In the genomic region with DNA sequence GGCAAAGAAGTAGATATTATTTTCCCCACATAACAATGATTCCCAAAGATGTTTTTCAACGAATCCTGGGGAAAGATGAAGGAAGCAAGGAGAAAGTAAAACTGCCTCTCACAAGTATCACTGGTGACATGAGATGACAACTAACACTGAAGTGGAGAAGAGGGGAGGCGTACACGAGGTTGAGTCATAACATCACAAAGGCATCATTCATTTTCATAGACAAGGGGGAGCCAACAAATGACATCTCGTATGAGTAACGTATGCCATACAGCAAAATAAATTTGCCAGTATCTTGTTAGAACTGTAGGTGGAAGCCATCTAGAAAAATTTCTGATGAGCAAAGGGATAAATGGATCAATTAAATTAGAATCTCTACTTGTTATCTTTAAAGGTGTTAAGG, we compare ENCODE assay signal across 11 cellular contexts. TPM values are rescaled to one million over a fixed set of nuclear protein-coding genes. Genes with fewer than 3 reads are reported as not detected.
A peak's percentile ranks its signal among the peaks of the same experiment; 100 is the strongest.
DNase-seq lines count a peak whose midpoint lies in the region; ATAC-seq and TF ChIP-seq lines count a peak whose summit lies in the region.
"Had no signal": no experiment of that assay in that cellular context is flagged by ENCODE, and none has a peak within 500 bp of the region (broad histone marks: within the 10 kb centered on the region; RNA-seq: fewer than 3 reads in every experiment).

No MANE protein-coding gene starts in this region.

- H3K4me2 ChIP-seq in SK-N-SH (no peak overlapping the region), neural progenitor cell (no peak overlapping the region)

- H3K27me3 Mint-ChIP-seq in activated T-cell treated with anti-CD3 and anti-CD28 coated beads, Interleukin-2, amount 50 U/mL, for 24 hours = no peaks in the 10 kb centered on the region
- H3K27me3 Mint-ChIP-seq in neural crest cell (ENCODE audit: low read depth) = no peaks in the 10 kb centered on the region
- H3K27me3 Mint-ChIP-seq in neural progenitor cell (ENCODE audit: insufficient read depth, low read depth) = no peaks in the 10 kb centered on the region
- H3K27me3 Mint-ChIP-seq: activated B cell treated with CpG ODN at 0.5 μM for 24 hours had no signal

- 0 out of 4 replicates have a peak, but pooled peaks of 1 of the 2 experiments have one; percentile 21 for TF ChIP-seq EP300 in SK-N-SH (IDR thresholded peaks at IDR 0.05; ENCODE audit: borderline replicate concordance in 1 of 2, low read depth in 1 of 2, low read length in 1 of 2)

- H3K4me3 ChIP-seq in HEK293 (ENCODE audit: low read depth, low read length) (no peak overlapping the region), SK-N-SH (ENCODE audit: low read depth in 2 of 2, low read length in 1 of 2) (no peak overlapping the region), neural progenitor cell (no peak overlapping the region)

- no peaks in the 10 kb centered on the region for H4K20me1 ChIP-seq in SK-N-SH (ENCODE audit: insufficient read depth)
- H4K20me1 ChIP-seq in neural progenitor cell (ENCODE audit: low read depth) = no peaks in the 10 kb centered on the region

- H3K9ac ChIP-seq in SK-N-SH (no peak overlapping the region), neural progenitor cell (no peak overlapping the region)

- 45% methylated on average over 5 of the region's 5 CpGs for WGBS in SK-N-SH (ENCODE audit: low lambda C conversion rate)

- H3K9me3 Mint-ChIP-seq in activated T-cell treated with anti-CD3 and anti-CD28 coated beads, Interleukin-2, amount 50 U/mL, for 24 hours = no peaks in the 10 kb centered on the region
- H3K9me3 Mint-ChIP-seq in neural crest cell (no peaks in the 10 kb centered on the region), neural progenitor cell (no peaks in the 10 kb centered on the region)
- H3K9me3 Mint-ChIP-seq: activated B cell treated with CpG ODN at 0.5 μM for 24 hours had no signal

- no peak overlapping the region for H2AFZ ChIP-seq in SK-N-SH (ENCODE audit: low read depth)
- no peak overlapping the region for H2AFZ ChIP-seq in neural progenitor cell (replicated peaks)

- H3K27ac ChIP-seq in HEK293 (ENCODE audit: extremely low read depth, low read depth, low read length) (no peak overlapping the region), SK-N-SH (ENCODE audit: low read depth in 2 of 2, low read length in 1 of 2) (peak overlapping the region in 1 of 2 experiments; percentile 45; a peak in 2 of 4 replicates), neural progenitor cell (no peak overlapping the region)

- H3K79me2 ChIP-seq in SK-N-SH (ENCODE audit: insufficient read depth) (no peaks in the 10 kb centered on the region), neural progenitor cell (ENCODE audit: low read depth) (no peaks in the 10 kb centered on the region)

- no peak for ATAC-seq in GM18498 (IDR thresholded peaks at IDR 0.05; ENCODE audit: unreplicated experiment)

- POLR2A ChIA-PET in HEK293 (lab: Yijun Ruan, JAX) = no interaction called here
- POLR2A ChIA-PET in SK-N-SH (lab: Yijun Ruan, JAX) = no interaction called here

- TF ChIP-seq CTCF in HEK293 (tag by site-specific recombination; IDR thresholded peaks at IDR 0.05) (no peak), SK-N-SH (IDR thresholded peaks at IDR 0.05) (no peak), neural crest cell (conservative IDR thresholded peaks at IDR 0.05) (no peak), neural progenitor cell (IDR thresholded peaks at IDR 0.05) (no peak)

- no peaks in the 10 kb centered on the region for H3K9me3 ChIP-seq in HEK293 (ENCODE audit: control insufficient read depth, insufficient read depth, low read depth, low read length)
- H3K9me3 ChIP-seq in SK-N-SH = no peaks in the 10 kb centered on the region
- no peaks in the 10 kb centered on the region for H3K9me3 ChIP-seq in neural progenitor cell (ENCODE audit: low read depth)

- peaks cover 14% of the 10 kb centered on the region for H3K4me1 Mint-ChIP-seq in activated T-cell treated with anti-CD3 and anti-CD28 coated beads, Interleukin-2, amount 50 U/mL, for 24 hours (ENCODE audit: low read depth)
- H3K4me1 Mint-ChIP-seq in neural crest cell (peaks cover 8% of the 10 kb centered on the region), neural progenitor cell (no peaks in the 10 kb centered on the region)

- no peaks in the 10 kb centered on the region for H3K27me3 ChIP-seq in SK-N-SH (ENCODE audit: insufficient read depth)
- H3K27me3 ChIP-seq in neural progenitor cell = no peaks in the 10 kb centered on the region

- no peaks in the 10 kb centered on the region for H3K36me3 Mint-ChIP-seq in activated T-cell treated with anti-CD3 and anti-CD28 coated beads, Interleukin-2, amount 50 U/mL, for 24 hours (ENCODE audit: low read depth)
- H3K36me3 Mint-ChIP-seq in neural crest cell (ENCODE audit: low read depth) = no peaks in the 10 kb centered on the region
- no peaks in the 10 kb centered on the region for H3K36me3 Mint-ChIP-seq in neural progenitor cell

- peak overlapping the region; percentile 68 for H3K27ac Mint-ChIP-seq in activated T-cell treated with anti-CD3 and anti-CD28 coated beads, Interleukin-2, amount 50 U/mL, for 24 hours
- H3K27ac Mint-ChIP-seq in neural crest cell (ENCODE audit: unreplicated experiment) (peak overlapping the region; percentile 58), neural progenitor cell (no peak overlapping the region)
- H3K27ac Mint-ChIP-seq: activated B cell treated with CpG ODN at 0.5 μM for 24 hours had no signal

- H3K9me2 ChIP-seq in SK-N-SH = no peaks in the 10 kb centered on the region

- CTCF ChIA-PET in HEK293 (lab: Yijun Ruan, JAX) = interaction anchor here (0.7 kb wide), 1 partner anchor 46 kb away, joined by 3 read pairs; no protein-coding TSS in a partner anchor
- CTCF ChIA-PET in SK-N-SH (lab: Yijun Ruan, JAX) = no interaction called here

- TF ChIP-seq RAD21 in SK-N-SH (IDR thresholded peaks at IDR 0.05; ENCODE audit: low read length) = no peak

- DNase-seq in activated T-cell treated with anti-CD3 and anti-CD28 coated beads, Interleukin-2, amount 50 U/mL, for 24 hours = no peak
- no peak for DNase-seq in activated T-cell treated with anti-CD3 and anti-CD28 coated beads for 4 hours
- no peak for DNase-seq in SK-N-SH
- no peak for DNase-seq in neural crest cell (ENCODE audit: low read depth, low spot score)
- DNase-seq in effector CD4-positive, alpha-beta T cell = no peak
- no peak for DNase-seq in neural progenitor cell (ENCODE audit: low spot score)
- DNase-seq: activated B cell treated with CpG ODN at 0.5 μM for 24 hours, GDM1, Right ventricle myocardium superior had no signal

- H3F3A ChIP-seq in SK-N-SH (replicated peaks; ENCODE audit: insufficient read depth) (peaks cover 14% of the 10 kb centered on the region), neural progenitor cell (ENCODE audit: low read depth) (no peaks in the 10 kb centered on the region)

- H3K36me3 ChIP-seq in HEK293 (ENCODE audit: control insufficient read depth in 2 of 2, insufficient read depth in 1 of 2, low read length in 2 of 2) = no peaks in the 10 kb centered on the region
- H3K36me3 ChIP-seq in SK-N-SH (replicated peaks in 1 of 2; ENCODE audit: control insufficient read depth in 1 of 2, insufficient read depth in 2 of 2, low read length in 1 of 2) = peaks cover 0 to 10% of the 10 kb centered on the region in 2 experiments
- no peaks in the 10 kb centered on the region for H3K36me3 ChIP-seq in neural progenitor cell

- H3K4me3 Mint-ChIP-seq in activated T-cell treated with anti-CD3 and anti-CD28 coated beads, Interleukin-2, amount 50 U/mL, for 24 hours = peak overlapping the region; percentile 5
- H3K4me3 Mint-ChIP-seq in neural crest cell = no peak overlapping the region
- H3K4me3 Mint-ChIP-seq in neural progenitor cell = no peak overlapping the region
- H3K4me3 Mint-ChIP-seq: activated B cell treated with CpG ODN at 0.5 μM for 24 hours had no signal

- no peaks in the 10 kb centered on the region for H3K4me1 ChIP-seq in HEK293 (ENCODE audit: control insufficient read depth, insufficient read depth, low read length)
- peaks cover 0 to 4% of the 10 kb centered on the region in 2 experiments; a peak in 2 of 4 replicates for H3K4me1 ChIP-seq in SK-N-SH (ENCODE audit: control insufficient read depth in 1 of 2, insufficient read depth in 2 of 2, low read depth in 1 of 2, low read length in 1 of 2)
- peaks cover 5% of the 10 kb centered on the region for H3K4me1 ChIP-seq in neural progenitor cell

TF ChIP-seq in HEK293, 187 proteins besides CTCF, POLR2A, EP300 and RAD21:
- TF ChIP-seq HOXC10 (CRISPR knock-in tag; IDR thresholded peaks at IDR 0.05) (no peak), ZNF426 (tag by site-specific recombination; IDR thresholded peaks at IDR 0.05) (no peak), WT1 (tag by site-specific recombination; IDR thresholded peaks at IDR 0.05) (0 out of 2 replicates have a peak, but pooled peaks have one; percentile 35)

TF ChIP-seq in SK-N-SH, 30 proteins besides CTCF, POLR2A, EP300 and RAD21:
- TF ChIP-seq NRF1 (IDR thresholded peaks at IDR 0.05; ENCODE audit: low read depth, low read length) (no peak), TCF12 (IDR thresholded peaks at IDR 0.05) (peak; percentile 39; the same call in 1 of the 2 replicates), JUND (IDR thresholded peaks at IDR 0.05) (peak; percentile 70), RXRA (IDR thresholded peaks at IDR 0.05; ENCODE audit: borderline replicate concordance, low read depth) (no peak), FOSL2 (IDR thresholded peaks at IDR 0.05; ENCODE audit: borderline replicate concordance, low read depth) (peak; percentile 64; the same call in 1 of the 2 replicates), EZH2phosphoT487 (IDR thresholded peaks at IDR 0.05; ENCODE audit: borderline replicate concordance, low read depth) (no peak), NFIC (IDR thresholded peaks at IDR 0.05; ENCODE audit: borderline replicate concordance) (0 out of 2 replicates have a peak, but pooled peaks have one; percentile 19), RFX5 (IDR thresholded peaks at IDR 0.05; ENCODE audit: low read length) (no peak)
- TF ChIP-seq, protein P1, sequence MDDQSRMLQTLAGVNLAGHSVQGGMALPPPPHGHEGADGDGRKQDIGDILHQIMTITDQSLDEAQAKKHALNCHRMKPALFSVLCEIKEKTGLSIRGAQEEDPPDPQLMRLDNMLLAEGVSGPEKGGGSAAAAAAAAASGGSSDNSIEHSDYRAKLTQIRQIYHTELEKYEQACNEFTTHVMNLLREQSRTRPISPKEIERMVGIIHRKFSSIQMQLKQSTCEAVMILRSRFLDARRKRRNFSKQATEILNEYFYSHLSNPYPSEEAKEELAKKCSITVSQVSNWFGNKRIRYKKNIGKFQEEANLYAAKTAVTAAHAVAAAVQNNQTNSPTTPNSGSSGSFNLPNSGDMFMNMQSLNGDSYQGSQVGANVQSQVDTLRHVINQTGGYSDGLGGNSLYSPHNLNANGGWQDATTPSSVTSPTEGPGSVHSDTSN (IDR thresholded peaks at IDR 0.05) = peak; percentile 87
TF ChIP-seq in SK-N-SH: peak in this region for 5.

RNA-seq across cellular contexts. Expression of a gene that starts 56.6 kb away (rescaled TPM):
- 49.5 and 52.7 TPM in 2 replicates for polyA plus RNA-seq in SK-N-SH (2012; rRNA removed)
- polyA plus RNA-seq in SK-N-SH (2012; cell fraction: cytosol; rRNA removed) = 64.4 and 75.2 TPM in 2 replicates
- 18.5 and 36.8 TPM in 2 replicates for polyA plus RNA-seq in SK-N-SH (2012; cell fraction: nucleus; rRNA removed)
- total RNA-seq in neural crest cell = 25.2 and 26.5 TPM in 2 replicates
- 30.7 and 32.6 TPM in 2 replicates for total RNA-seq in neural progenitor cell (ENCODE audit: low replicate concordance)
